ENCODE assay signal across 15 cellular contexts in the genomic region with DNA sequence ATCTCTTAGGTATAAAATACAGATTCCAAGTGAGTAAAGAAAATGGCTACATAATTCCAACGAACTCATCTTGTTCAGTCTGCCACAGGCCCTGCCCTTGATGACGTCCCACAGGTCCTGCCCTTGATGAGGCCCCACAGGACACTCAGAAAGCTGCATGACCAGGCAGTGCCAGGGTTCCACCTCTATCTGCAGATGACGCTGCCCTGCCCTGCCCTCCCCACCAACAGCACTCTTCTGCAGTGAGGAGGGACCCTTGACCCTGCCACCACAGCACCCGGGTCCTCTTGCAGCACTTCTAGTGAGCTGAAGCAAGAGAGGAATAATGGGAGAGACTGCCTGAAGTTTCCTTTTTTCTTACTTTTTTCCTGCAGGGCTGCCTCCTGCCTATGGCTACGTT.
A peak's percentile ranks its signal among the peaks of the same experiment; 100 is the strongest.
DNase-seq lines count a peak whose midpoint lies in the region; FAIRE-seq and TF ChIP-seq lines count a peak whose summit lies in the region.
"Had no signal": no experiment of that assay in that cellular context is flagged by ENCODE, and none has a peak within 500 bp of the region (broad histone marks: within the 10 kb centered on the region; RNA-seq: fewer than 3 reads in every experiment).

No MANE protein-coding gene starts in this region.

- H4K8ac ChIP-seq in H9 (replicated peaks; ENCODE audit: insufficient read length, low read depth, low read length), result no peak overlapping the region

- H3K36me3 Mint-ChIP-seq in HFFc6 (ENCODE audit: low read depth) (peaks cover 21% of the 10 kb centered on the region), H9 (ENCODE audit: insufficient read depth in 1 of 3, low read depth in 3 of 3) (peaks cover 40 to 46% (median 43%) of the 10 kb centered on the region in 3 experiments)

- H4K91ac ChIP-seq in H9 (ENCODE audit: insufficient read length, low read depth, low read length), result no peak overlapping the region

- CTCF ChIA-PET in GM10248 (lab: Yijun Ruan, JAX), result interaction anchor here (2.1 kb wide), 1 partner anchor 184 kb away, joined by 6 read pairs; no protein-coding TSS in a partner anchor

- peaks cover 15% of the 10 kb centered on the region for H3K4me1 ChIP-seq in adipocyte (ENCODE audit: control insufficient read depth, insufficient read depth, low read length)
- H3K4me1 ChIP-seq in left ventricle myocardium inferior, result peaks cover 29% of the 10 kb centered on the region
- peaks cover 3 to 6% of the 10 kb centered on the region in 2 donors for H3K4me1 ChIP-seq in small intestine (ENCODE audit: control insufficient read depth in 2 of 2, insufficient read depth in 1 of 2, low read depth in 1 of 2, low read length in 1 of 2)
- no peaks in the 10 kb centered on the region for H3K4me1 ChIP-seq in H9 (ENCODE audit: insufficient read depth, low read length)

- peaks cover 32% of the 10 kb centered on the region for H3K4me1 Mint-ChIP-seq in HFFc6 (ENCODE audit: low read depth)
- H3K4me1 Mint-ChIP-seq in H9, result no peaks in the 10 kb centered on the region
- H3K4me1 Mint-ChIP-seq: activated B cell treated with CpG ODN at 0.5 μM for 24 hours; activated naive CD8-positive, alpha-beta T cell treated with anti-CD3 and anti-CD28 coated beads, Interleukin-2, amount 10 ng/mL, durations not matched to agents 7 days and 5 days; natural killer cell had no signal

- H3K4ac ChIP-seq in H9 (ENCODE audit: low read depth, low read length), result no peak overlapping the region

- no peak for FAIRE-seq in small intestine (lab: Jason Lieb, UNC)
- FAIRE-seq: islet of Langerhans had no signal

- H3K4me2 ChIP-seq in H9 (ENCODE audit: insufficient read depth, insufficient read length, low read length), result no peak overlapping the region
- H3K4me2 ChIP-seq: KMS-11 had no signal

- no peaks in the 10 kb centered on the region for H3K23me2 ChIP-seq in H9 (ENCODE audit: insufficient read length, low read depth, low read length, poor library complexity, severe bottlenecking)

- no peak overlapping the region for H2BK15ac ChIP-seq in H9 (ENCODE audit: low read depth, low read length)

- H3K9ac ChIP-seq in adipocyte (ENCODE audit: low read length) (no peak overlapping the region), H9 (ENCODE audit: extremely low read depth, insufficient read length, low read length) (no peak overlapping the region)
- H3K9ac ChIP-seq: KMS-11 had no signal

- H3K27ac ChIP-seq in left ventricle myocardium inferior (replicated peaks), result peak overlapping the region; percentile 35
- peak overlapping the region; percentile 47 to 65 for H3K27ac ChIP-seq in small intestine (ENCODE audit: low read depth in 1 of 2, low read length in 1 of 2)
- no peak overlapping the region for H3K27ac ChIP-seq in H9 (ENCODE audit: insufficient read length, low read depth, low read length)
- H3K27ac ChIP-seq: KMS-11, sigmoid colon had no signal

- no peak overlapping the region for H4K5ac ChIP-seq in H9 (ENCODE audit: insufficient read length, low read depth, low read length)

- H3K27ac Mint-ChIP-seq in HFFc6, result peak overlapping the region; percentile 97
- no peak overlapping the region for H3K27ac Mint-ChIP-seq in H9
- H3K27ac Mint-ChIP-seq: activated B cell treated with CpG ODN at 0.5 μM for 24 hours; activated naive CD8-positive, alpha-beta T cell treated with anti-CD3 and anti-CD28 coated beads, Interleukin-2, amount 10 ng/mL, durations not matched to agents 7 days and 5 days; natural killer cell had no signal

- no peak overlapping the region for H2BK20ac ChIP-seq in H9 (ENCODE audit: low read depth, low read length, poor library complexity, severe bottlenecking)

- H3K4me3 ChIP-seq in adipocyte (ENCODE audit: low read length), result no peak overlapping the region
- no peak overlapping the region for H3K4me3 ChIP-seq in left ventricle myocardium inferior
- H3K4me3 ChIP-seq in small intestine (ENCODE audit: low read depth in 1 of 2, low read length in 2 of 2), result no peak overlapping the region
- H3K4me3 ChIP-seq: sigmoid colon had no signal

- H2BK120ac ChIP-seq in H9 (ENCODE audit: low read depth, low read length, poor library complexity, severe bottlenecking), result no peak overlapping the region

- peak overlapping the region; percentile 74; the same call in 1 of the 2 replicates for H3K4me3 Mint-ChIP-seq in HFFc6
- H3K4me3 Mint-ChIP-seq in H9, result no peak overlapping the region
- H3K4me3 Mint-ChIP-seq: activated B cell treated with CpG ODN at 0.5 μM for 24 hours; activated naive CD8-positive, alpha-beta T cell treated with anti-CD3 and anti-CD28 coated beads, Interleukin-2, amount 10 ng/mL, durations not matched to agents 7 days and 5 days; natural killer cell had no signal

- H3T11ph ChIP-seq in H9 (ENCODE audit: low read length), result no peak overlapping the region

- no peak for DNase-seq in HFFc6
- DNase-seq in adipocyte (ENCODE audit: low read depth), result peak; percentile 37
- no peak for DNase-seq in left ventricle myocardium inferior
- DNase-seq in small intestine, result peak; percentile 83
- no peak for DNase-seq in H9
- DNase-seq in GM10248 (ENCODE audit: extremely low spot score), result no peak
- no peak for DNase-seq in NCI-H1417 treated with DMSO at 0.1 percent for 48 hours (lab: John Stamatoyannopoulos, UW)
- DNase-seq: activated B cell treated with CpG ODN at 0.5 μM for 24 hours; activated naive CD8-positive, alpha-beta T cell treated with anti-CD3 and anti-CD28 coated beads, Interleukin-2, amount 10 ng/mL, durations not matched to agents 7 days and 5 days; natural killer cell; NCI-H187 treated with DMSO at 0.1 percent for 48 hours; SHP77 treated with DMSO at 0.1 percent for 48 hours; sigmoid colon had no signal

- no peak overlapping the region for H2BK12ac ChIP-seq in H9 (ENCODE audit: insufficient read length, low read depth, low read length)

- intact Hi-C loops in left ventricle myocardium inferior (cut with micrococcal nuclease), result no loop called here

- TF ChIP-seq CTCF in HFFc6 (IDR thresholded peaks at IDR 0.05) (no peak), left ventricle myocardium inferior (IDR thresholded peaks at IDR 0.05; ENCODE audit: borderline replicate concordance) (no peak), H9 (conservative IDR thresholded peaks at IDR 0.05) (no peak), GM10248 (IDR thresholded peaks at IDR 0.05; ENCODE audit: control extremely low read depth, extremely low read depth, low read depth, missing control alignments) (no peak)

- no peak overlapping the region for H3K18ac ChIP-seq in H9 (ENCODE audit: insufficient read length, low read depth, low read length)

- no peaks in the 10 kb centered on the region for H3K9me3 Mint-ChIP-seq in HFFc6
- peaks cover 17 to 20% of the 10 kb centered on the region in 2 experiments for H3K9me3 Mint-ChIP-seq in H9
- H3K9me3 Mint-ChIP-seq: activated B cell treated with CpG ODN at 0.5 μM for 24 hours, natural killer cell had no signal

- no peaks in the 10 kb centered on the region for H3K79me1 ChIP-seq in H9 (ENCODE audit: insufficient read depth, low read depth, low read length, poor library complexity, severe bottlenecking)

- H4K20me1 ChIP-seq in H9 (ENCODE audit: control insufficient read depth, insufficient read depth, insufficient read length), result no peaks in the 10 kb centered on the region

- H2BK5ac ChIP-seq in H9 (ENCODE audit: insufficient read length, low read length), result no peak overlapping the region

- H3K14ac ChIP-seq in H9 (ENCODE audit: insufficient read depth, low read length), result no peak overlapping the region

- H3K9me3 ChIP-seq in adipocyte (ENCODE audit: control insufficient read depth, low read length) (no peaks in the 10 kb centered on the region), left ventricle myocardium inferior (replicated peaks) (no peaks in the 10 kb centered on the region), small intestine (ENCODE audit: control insufficient read depth, low read depth) (no peaks in the 10 kb centered on the region), H9 (ENCODE audit: control insufficient read depth, low read depth, low read length) (no peaks in the 10 kb centered on the region)
- H3K9me3 ChIP-seq: sigmoid colon had no signal

- no peak overlapping the region for H3K56ac ChIP-seq in H9 (ENCODE audit: insufficient read length, low read depth, low read length)

- no peak overlapping the region for H2AFZ ChIP-seq in H9 (ENCODE audit: low read length)

- H3K27me3 Mint-ChIP-seq in HFFc6 (ENCODE audit: insufficient read depth) (peaks cover 1% of the 10 kb centered on the region; the same call in 1 of the 2 replicates), H9 (ENCODE audit: low read depth) (no peaks in the 10 kb centered on the region)
- H3K27me3 Mint-ChIP-seq: activated B cell treated with CpG ODN at 0.5 μM for 24 hours; activated naive CD8-positive, alpha-beta T cell treated with anti-CD3 and anti-CD28 coated beads, Interleukin-2, amount 10 ng/mL, durations not matched to agents 7 days and 5 days had no signal

- WGBS in small intestine, 3 donors, result 25 to 45% (median 41%) methylated on average over 5 of the region's 5 CpGs
- WGBS in H9 (ENCODE audit: extremely low coverage, insufficient read length, low lambda C conversion rate), result no CpG with 5 or more reads among the region's 5 CpGs

- no peaks in the 10 kb centered on the region for H3K27me3 ChIP-seq in adipocyte (replicated peaks; ENCODE audit: control insufficient read depth, insufficient read depth, low read length)
- H3K27me3 ChIP-seq in left ventricle myocardium inferior (ENCODE audit: low read depth), result no peaks in the 10 kb centered on the region
- no peaks in the 10 kb centered on the region for H3K27me3 ChIP-seq in small intestine (ENCODE audit: control insufficient read depth in 2 of 2, insufficient read depth in 2 of 2, low read length in 2 of 2)
- H3K27me3 ChIP-seq in H9 (ENCODE audit: insufficient read depth, low read length), result no peaks in the 10 kb centered on the region
- H3K27me3 ChIP-seq: sigmoid colon had no signal

- POLR2A ChIA-PET in GM10248 (lab: Yijun Ruan, JAX), result no interaction called here

- no peak overlapping the region for H3K23ac ChIP-seq in H9 (ENCODE audit: insufficient read length, low read depth, low read length)

- H3K36me3 ChIP-seq in adipocyte (ENCODE audit: control insufficient read depth, insufficient read depth, low read length, severe bottlenecking) (peaks cover 19% of the 10 kb centered on the region), left ventricle myocardium inferior (peaks cover 16% of the 10 kb centered on the region), small intestine (ENCODE audit: control insufficient read depth in 2 of 2, insufficient read depth in 2 of 2, low read length in 2 of 2) (peaks cover 0 to 5% of the 10 kb centered on the region in 2 donors)
- H3K36me3 ChIP-seq: sigmoid colon had no signal

- H3K79me2 ChIP-seq in H9 (ENCODE audit: insufficient read depth, low read length), result no peaks in the 10 kb centered on the region

- H2AK5ac ChIP-seq in H9 (ENCODE audit: insufficient read length, low read length), result no peak overlapping the region

Comparison
In these comparisons a context has a peak if more than half of its experiments do, and no peak if none do; other contexts are left out.
1. DNase-seq: peak in adipocyte (single experiment) and small intestine (single experiment); none in HFFc6 (single experiment), left ventricle myocardium inferior (single experiment), H9 (single experiment), GM10248 (single experiment) and NCI-H1417 treated with DMSO at 0.1 percent for 48 hours (single experiment).